In the genomic region with DNA sequence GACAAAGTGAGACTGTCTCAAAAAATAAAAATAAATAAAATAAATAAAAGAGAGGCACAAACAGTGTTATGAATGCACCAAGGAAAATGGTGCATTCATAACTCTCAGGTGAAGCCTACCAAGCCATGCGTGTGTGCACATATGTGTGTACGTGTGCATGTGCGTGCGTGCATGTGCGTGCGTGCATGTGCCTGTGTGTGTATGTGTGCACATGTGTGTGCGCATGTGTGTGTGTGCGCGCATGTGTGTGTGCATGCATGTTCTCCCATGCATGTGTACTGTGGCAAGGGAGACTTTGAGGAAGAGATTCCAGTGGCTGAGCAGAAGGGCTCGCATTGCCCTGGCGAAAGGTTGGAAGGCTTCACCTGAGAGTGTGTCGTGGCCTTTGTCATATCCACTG, we compare ENCODE assay signal across 25 cellular contexts. TPM values are rescaled to one million over a fixed set of nuclear protein-coding genes. Genes with fewer than 3 reads are reported as not detected.
DNase-seq lines count a peak whose midpoint lies in the region; ATAC-seq and TF ChIP-seq lines count a peak whose summit lies in the region.
"Had no signal": no experiment of that assay in that cellular context is flagged by ENCODE, and none has a peak within 500 bp of the region (broad histone marks: within the 10 kb centered on the region; RNA-seq: fewer than 3 reads in every experiment).

No MANE protein-coding gene starts in this region.

- no peak for ATAC-seq in activated CD8-positive, alpha-beta memory T cell treated with anti-CD3 and anti-CD28 coated beads, Interleukin-2, amount 10 ng/mL, durations not matched to agents 7 days and 5 days
- no peak for ATAC-seq in effector memory CD8-positive, alpha-beta T cell (replicated peaks)
- ATAC-seq: left ventricle myocardium superior had no signal

- H3K4me2 ChIP-seq in osteoblast (ENCODE audit: insufficient read depth, low read length) (no peak overlapping the region), SK-N-SH (no peak overlapping the region)

- H3K9me3 Mint-ChIP-seq in activated CD8-positive, alpha-beta memory T cell treated with anti-CD3 and anti-CD28 coated beads, Interleukin-2, amount 10 ng/mL, durations not matched to agents 7 days and 5 days (ENCODE audit: low read depth), result no peaks in the 10 kb centered on the region
- H3K9me3 Mint-ChIP-seq in effector memory CD8-positive, alpha-beta T cell, result no peaks in the 10 kb centered on the region
- H3K9me3 Mint-ChIP-seq: dendritic cell treated with granulocyte-macrophage colony-stimulating factor and Interleukin-4, amounts not matched to agents 40 ng/mL and 50 ng/mL, for 4 days had no signal

- TF ChIP-seq CTCF in HL-60 (IDR thresholded peaks at IDR 0.05; ENCODE audit: insufficient read depth, low read length) (no peak), osteoblast (IDR thresholded peaks at IDR 0.05; ENCODE audit: extremely low read depth, low read depth, low read length) (no peak), GM13977 (IDR thresholded peaks at IDR 0.05; ENCODE audit: extremely low read depth, insufficient read depth, missing control alignments) (no peak), SK-N-SH (IDR thresholded peaks at IDR 0.05) (no peak), coronary artery (IDR thresholded peaks at IDR 0.05) (no peak)

- no peak overlapping the region for H2AFZ ChIP-seq in osteoblast (ENCODE audit: low read length)
- no peak overlapping the region for H2AFZ ChIP-seq in SK-N-SH (ENCODE audit: low read depth)

- no peaks in the 10 kb centered on the region for H3K27me3 Mint-ChIP-seq in activated CD8-positive, alpha-beta memory T cell treated with anti-CD3 and anti-CD28 coated beads, Interleukin-2, amount 10 ng/mL, durations not matched to agents 7 days and 5 days
- no peaks in the 10 kb centered on the region for H3K27me3 Mint-ChIP-seq in effector memory CD8-positive, alpha-beta T cell
- H3K27me3 Mint-ChIP-seq: dendritic cell treated with granulocyte-macrophage colony-stimulating factor and Interleukin-4, amounts not matched to agents 40 ng/mL and 50 ng/mL, for 4 days had no signal

- H3K36me3 ChIP-seq in osteoblast (ENCODE audit: insufficient read depth, low read length) (no peaks in the 10 kb centered on the region), SK-N-SH (replicated peaks in 1 of 2; ENCODE audit: control insufficient read depth in 1 of 2, insufficient read depth in 2 of 2, low read length in 1 of 2) (no peaks in the 10 kb centered on the region)
- H3K36me3 ChIP-seq: BE2C, right atrium auricular region had no signal

- no peak overlapping the region for H3K27ac Mint-ChIP-seq in activated CD8-positive, alpha-beta memory T cell treated with anti-CD3 and anti-CD28 coated beads, Interleukin-2, amount 10 ng/mL, durations not matched to agents 7 days and 5 days
- H3K27ac Mint-ChIP-seq in effector memory CD8-positive, alpha-beta T cell, result peak overlapping the region; percentile 99

- H3K9me3 ChIP-seq in osteoblast (ENCODE audit: low read depth, low read length) (no peaks in the 10 kb centered on the region), SK-N-SH (no peaks in the 10 kb centered on the region)
- H3K9me3 ChIP-seq: BE2C, right atrium auricular region had no signal

- CTCF ChIA-PET in activated CD8-positive, alpha-beta memory T cell treated with anti-CD3 and anti-CD28 coated beads, Interleukin-2, amount 10 ng/mL, durations not matched to agents 7 days and 5 days (lab: Charles Lee), result interaction anchor here (0.6 to 1.0 kb wide), 4 partner anchors 8 to 183 kb away, joined by 3 to 5 read pairs (median 3); no protein-coding TSS in a partner anchor
- CTCF ChIA-PET in SK-N-SH (lab: Yijun Ruan, JAX), result no interaction called here

- no peaks in the 10 kb centered on the region for H3K4me1 ChIP-seq in osteoblast (ENCODE audit: insufficient read depth, low read length)
- H3K4me1 ChIP-seq in SK-N-SH (ENCODE audit: control insufficient read depth in 1 of 2, insufficient read depth in 2 of 2, low read depth in 1 of 2, low read length in 1 of 2), result peaks cover 0 to 2% of the 10 kb centered on the region in 2 experiments; a peak in 1 of 4 replicates

- POLR2A ChIA-PET in SK-N-SH (lab: Yijun Ruan, JAX), result no interaction called here

- H3K27ac ChIP-seq in HL-60 (replicated peaks), result peak overlapping the region; percentile 98
- no peak overlapping the region for H3K27ac ChIP-seq in osteoblast (ENCODE audit: low read depth, low read length)
- no peak overlapping the region for H3K27ac ChIP-seq in SK-N-SH (ENCODE audit: low read depth in 2 of 2, low read length in 1 of 2)
- no peak overlapping the region for H3K27ac ChIP-seq in coronary artery
- H3K27ac ChIP-seq: epithelial cell of prostate, right atrium auricular region had no signal

- no peak for DNase-seq in activated CD8-positive, alpha-beta memory T cell treated with anti-CD3 and anti-CD28 coated beads, Interleukin-2, amount 10 ng/mL, durations not matched to agents 7 days and 5 days
- no peak for DNase-seq in activated CD8-positive, alpha-beta memory T cell treated with anti-CD3 and anti-CD28 coated beads, Interleukin-2, amount 50 U/mL, for 4 hours
- DNase-seq in HL-60 (ENCODE audit: low read depth in 1 of 2, low spot score in 1 of 2), result peak; percentile 29 to 67
- DNase-seq in effector memory CD8-positive, alpha-beta T cell, result no peak
- peak; percentile 15 for DNase-seq in osteoblast (ENCODE audit: insufficient read length, low spot score, missing footprints)
- DNase-seq in GM13977 (ENCODE audit: low spot score), result no peak
- no peak for DNase-seq in SK-N-SH
- DNase-seq in coronary artery (ENCODE audit: low spot score), result no peak
- DNase-seq: activated CD4-positive, alpha-beta T cell treated with anti-CD3 and anti-CD28 coated beads for 48 hours; activated effector memory CD4-positive, alpha-beta T cell treated with anti-CD3 and anti-CD28 coated beads, Interleukin-2, amount 50 U/mL, for 16 hours; amniotic stem cell; BE2C; DMS 273 treated with DMSO at 0.1 percent for 48 hours; foreskin fibroblast; left ventricle myocardium superior; MV-4-11; NCI-H1694 treated with DMSO at 0.1 percent for 48 hours; NCI-H69; Right ventricle myocardium superior; substantia nigra had no signal

- H3K79me2 ChIP-seq in osteoblast (ENCODE audit: insufficient read depth, low read length) (no peaks in the 10 kb centered on the region), SK-N-SH (ENCODE audit: insufficient read depth) (no peaks in the 10 kb centered on the region)
- H3K79me2 ChIP-seq: hepatocyte had no signal

- WGBS in SK-N-SH (ENCODE audit: low lambda C conversion rate), result 89% methylated on average over 12 of the region's 12 CpGs

- in situ Hi-C loops in GM13977 (cut with MboI; ENCODE audit: low pct_unique_long_range_greater_than_20kb, low sequenced_read_pairs, unreplicated experiment), result no loop called here

- H3K27me3 ChIP-seq in HL-60 (ENCODE audit: insufficient read depth, poor library complexity, severe bottlenecking), result no peaks in the 10 kb centered on the region
- H3K27me3 ChIP-seq in osteoblast (ENCODE audit: insufficient read depth, low read length), result no peaks in the 10 kb centered on the region
- H3K27me3 ChIP-seq in SK-N-SH (ENCODE audit: insufficient read depth), result no peaks in the 10 kb centered on the region
- H3K27me3 ChIP-seq: BE2C, hepatocyte, right atrium auricular region had no signal

- H4K20me1 ChIP-seq in osteoblast (ENCODE audit: insufficient read depth, low read length), result no peaks in the 10 kb centered on the region
- H4K20me1 ChIP-seq in SK-N-SH (ENCODE audit: insufficient read depth), result no peaks in the 10 kb centered on the region

- peaks cover 32% of the 10 kb centered on the region for H3K4me1 Mint-ChIP-seq in activated CD8-positive, alpha-beta memory T cell treated with anti-CD3 and anti-CD28 coated beads, Interleukin-2, amount 10 ng/mL, durations not matched to agents 7 days and 5 days
- peaks cover 49 to 54% of the 10 kb centered on the region in 2 donors for H3K4me1 Mint-ChIP-seq in effector memory CD8-positive, alpha-beta T cell (ENCODE audit: low read depth in 2 of 2)

- peak overlapping the region; percentile 38 for H3K4me3 Mint-ChIP-seq in activated CD8-positive, alpha-beta memory T cell treated with anti-CD3 and anti-CD28 coated beads, Interleukin-2, amount 10 ng/mL, durations not matched to agents 7 days and 5 days
- peak overlapping the region; percentile 95 to 100 for H3K4me3 Mint-ChIP-seq in effector memory CD8-positive, alpha-beta T cell

- H3K9ac ChIP-seq in SK-N-SH, result no peak overlapping the region

- no peaks in the 10 kb centered on the region for H3K9me2 ChIP-seq in SK-N-SH

- no peaks in the 10 kb centered on the region for H3F3A ChIP-seq in SK-N-SH (replicated peaks; ENCODE audit: insufficient read depth)

- H3K4me3 ChIP-seq in HL-60 (replicated peaks; ENCODE audit: insufficient read depth, low read length) (peak overlapping the region; percentile 18), osteoblast (ENCODE audit: insufficient read depth, low read length) (no peak overlapping the region), SK-N-SH (ENCODE audit: low read depth in 2 of 2, low read length in 1 of 2) (no peak overlapping the region), coronary artery (no peak overlapping the region)
- H3K4me3 ChIP-seq: hepatocyte, right atrium auricular region had no signal

- peaks cover 65% of the 10 kb centered on the region for H3K36me3 Mint-ChIP-seq in activated CD8-positive, alpha-beta memory T cell treated with anti-CD3 and anti-CD28 coated beads, Interleukin-2, amount 10 ng/mL, durations not matched to agents 7 days and 5 days
- peaks cover 86% of the 10 kb centered on the region for H3K36me3 Mint-ChIP-seq in effector memory CD8-positive, alpha-beta T cell (ENCODE audit: insufficient read depth)

- no peak for TF ChIP-seq EP300 in SK-N-SH (IDR thresholded peaks at IDR 0.05; ENCODE audit: borderline replicate concordance in 1 of 2, low read depth in 1 of 2, low read length in 1 of 2)

- no peak for TF ChIP-seq RAD21 in SK-N-SH (IDR thresholded peaks at IDR 0.05; ENCODE audit: low read length)

TF ChIP-seq in SK-N-SH, 30 proteins besides CTCF, POLR2A, EP300 and RAD21 (continues in another document):
- TF ChIP-seq MXI1 (IDR thresholded peaks at IDR 0.05; ENCODE audit: low read depth, low read length) (no peak), GATA2 (CRISPR knock-in tag; IDR thresholded peaks at IDR 0.05) (no peak), TAF1 (IDR thresholded peaks at IDR 0.05; ENCODE audit: borderline replicate concordance, low read depth, low read length) (no peak), TEAD4 (IDR thresholded peaks at IDR 0.05; ENCODE audit: borderline replicate concordance, insufficient read depth) (no peak), ELF1 (IDR thresholded peaks at IDR 0.05) (no peak)

RNA-seq across cellular contexts. Expression of gene SPN, which starts 4.7 kb away (rescaled TPM):
- 100 to 1,000 TPM; 329 to 351 TPM for total RNA-seq in activated CD8-positive, alpha-beta memory T cell treated with anti-CD3 and anti-CD28 coated beads, Interleukin-2, amount 10 ng/mL, durations not matched to agents 7 days and 5 days
- total RNA-seq in osteoblast, result under 0.01 TPM in 1 of 2 replicates, not detected in the other
- 0.10 and 0.13 TPM in 2 replicates for polyA plus RNA-seq in SK-N-SH (2012; rRNA removed)
- polyA plus RNA-seq in SK-N-SH (2012; cell fraction: cytosol; rRNA removed), result 0.03 and 0.05 TPM in 2 replicates
- polyA plus RNA-seq in SK-N-SH (2012; cell fraction: nucleus; rRNA removed), result 0.06 TPM in 2 replicates
- total RNA-seq: osteocyte had no signal

RNA-seq across cellular contexts. Expression of gene QPRT, which starts 11.2 kb away (rescaled TPM):
- 10 to 100 TPM; 13.3 to 15.7 TPM for total RNA-seq in activated CD8-positive, alpha-beta memory T cell treated with anti-CD3 and anti-CD28 coated beads, Interleukin-2, amount 10 ng/mL, durations not matched to agents 7 days and 5 days
- total RNA-seq in osteoblast, result 18.0 and 19.5 TPM in 2 replicates
- polyA plus RNA-seq in SK-N-SH (2012; rRNA removed), result 12.5 and 12.6 TPM in 2 replicates
- 8.3 and 10.6 TPM in 2 replicates for polyA plus RNA-seq in SK-N-SH (2012; cell fraction: cytosol; rRNA removed)
- 10.8 and 11.3 TPM in 2 replicates for polyA plus RNA-seq in SK-N-SH (2012; cell fraction: nucleus; rRNA removed)

Comparison
In these comparisons a context has a peak if more than half of its experiments do, and no peak if none do; other contexts are left out.
1. DNase-seq: peak in HL-60 (2 of 2) and osteoblast (single experiment); none in activated CD8-positive, alpha-beta memory T cell treated with anti-CD3 and anti-CD28 coated beads, Interleukin-2, amount 10 ng/mL, durations not matched to agents 7 days and 5 days (single experiment), activated CD8-positive, alpha-beta memory T cell treated with anti-CD3 and anti-CD28 coated beads, Interleukin-2, amount 50 U/mL, for 4 hours (single experiment), effector memory CD8-positive, alpha-beta T cell (0 of 3), GM13977 (single experiment), SK-N-SH (single experiment) and coronary artery (single experiment).
2. RNA of gene SPN, which starts 4.7 kb away (total RNA-seq): 329 to 351 TPM in activated CD8-positive, alpha-beta memory T cell treated with anti-CD3 and anti-CD28 coated beads, Interleukin-2, amount 10 ng/mL, durations not matched to agents 7 days and 5 days; under 0.01 TPM in osteoblast; every median in the first group is over 100 times any median in the second.